In the genomic region with DNA sequence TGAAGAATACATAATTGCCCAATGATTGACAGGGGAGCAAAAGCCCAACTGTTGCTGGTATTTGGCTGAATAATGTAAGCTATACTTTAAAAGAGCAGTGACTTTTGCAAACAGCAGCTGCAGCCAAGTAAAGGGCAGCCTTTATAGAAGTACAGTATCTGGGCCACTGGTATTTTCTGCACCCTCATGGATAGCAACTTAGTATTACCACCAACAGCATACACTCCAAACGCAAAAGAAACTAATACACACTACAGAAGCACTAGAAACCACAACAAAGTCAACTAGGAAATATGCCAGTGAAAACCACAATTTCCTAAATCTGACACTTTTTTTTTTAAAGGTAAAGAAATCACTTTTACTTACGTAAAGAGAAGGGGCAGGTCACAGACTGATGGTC, we compare ENCODE assay signal across 10 cellular contexts.
DNase-seq lines count a peak whose midpoint lies in the region; ATAC-seq and TF ChIP-seq lines count a peak whose summit lies in the region.
"Had no signal": no experiment of that assay in that cellular context is flagged by ENCODE, and none has a peak within 500 bp of the region (broad histone marks: within the 10 kb centered on the region; RNA-seq: fewer than 3 reads in every experiment).

No MANE protein-coding gene starts in this region.

- TF ChIP-seq CTCF in GM12865 (IDR thresholded peaks at IDR 0.05; ENCODE audit: insufficient read depth, low read depth, low read length, missing control alignments) (no peak), foreskin keratinocyte (conservative IDR thresholded peaks at IDR 0.05) (no peak), left ventricle myocardium inferior (IDR thresholded peaks at IDR 0.05; ENCODE audit: borderline replicate concordance) (no peak)

- no peaks in the 10 kb centered on the region for H3K9me3 ChIP-seq in left ventricle myocardium inferior (replicated peaks)

- ATAC-seq in left ventricle myocardium superior: no peak
- no peak for ATAC-seq in foreskin keratinocyte
- no peak for ATAC-seq in GM19035 (IDR thresholded peaks at IDR 0.05; ENCODE audit: unreplicated experiment)

- H3K27me3 ChIP-seq in foreskin keratinocyte (no peaks in the 10 kb centered on the region), left ventricle myocardium inferior (ENCODE audit: low read depth) (no peaks in the 10 kb centered on the region)

- peaks cover 14% of the 10 kb centered on the region for H3K4me1 ChIP-seq in foreskin keratinocyte
- peaks cover 62% of the 10 kb centered on the region for H3K4me1 ChIP-seq in left ventricle myocardium inferior

- DNase-seq in GM12865 (ENCODE audit: low read depth) (peak; percentile 37), H4 (ENCODE audit: low spot score) (peak; percentile 46), RPMI7951 (ENCODE audit: low read depth) (peak; percentile 76), iris pigment epithelial cell (ENCODE audit: low read depth) (peak; percentile 71), left ventricle myocardium superior (no peak), foreskin keratinocyte (no peak), left ventricle myocardium inferior (no peak)
- DNase-seq: EL, NCI-H446 had no signal

- H3K4me3 ChIP-seq in GM12865 (ENCODE audit: low read depth, low read length) (no peak overlapping the region), left ventricle myocardium inferior (no peak overlapping the region)

- intact Hi-C loops in left ventricle myocardium superior (cut with micrococcal nuclease) (no loop called here), left ventricle myocardium inferior (cut with micrococcal nuclease) (no loop called here)

- H3K36me3 ChIP-seq in left ventricle myocardium inferior: no peaks in the 10 kb centered on the region

- H3K27ac ChIP-seq in foreskin keratinocyte (no peak overlapping the region), left ventricle myocardium inferior (replicated peaks) (no peak overlapping the region)

Comparison
In these comparisons a context has a peak if more than half of its experiments do, and no peak if none do; other contexts are left out.
1. DNase-seq: peak in GM12865 (single experiment), H4 (single experiment), RPMI7951 (single experiment) and iris pigment epithelial cell (single experiment); none in left ventricle myocardium superior (single experiment), foreskin keratinocyte (0 of 2) and left ventricle myocardium inferior (single experiment).